In the genomic region with DNA sequence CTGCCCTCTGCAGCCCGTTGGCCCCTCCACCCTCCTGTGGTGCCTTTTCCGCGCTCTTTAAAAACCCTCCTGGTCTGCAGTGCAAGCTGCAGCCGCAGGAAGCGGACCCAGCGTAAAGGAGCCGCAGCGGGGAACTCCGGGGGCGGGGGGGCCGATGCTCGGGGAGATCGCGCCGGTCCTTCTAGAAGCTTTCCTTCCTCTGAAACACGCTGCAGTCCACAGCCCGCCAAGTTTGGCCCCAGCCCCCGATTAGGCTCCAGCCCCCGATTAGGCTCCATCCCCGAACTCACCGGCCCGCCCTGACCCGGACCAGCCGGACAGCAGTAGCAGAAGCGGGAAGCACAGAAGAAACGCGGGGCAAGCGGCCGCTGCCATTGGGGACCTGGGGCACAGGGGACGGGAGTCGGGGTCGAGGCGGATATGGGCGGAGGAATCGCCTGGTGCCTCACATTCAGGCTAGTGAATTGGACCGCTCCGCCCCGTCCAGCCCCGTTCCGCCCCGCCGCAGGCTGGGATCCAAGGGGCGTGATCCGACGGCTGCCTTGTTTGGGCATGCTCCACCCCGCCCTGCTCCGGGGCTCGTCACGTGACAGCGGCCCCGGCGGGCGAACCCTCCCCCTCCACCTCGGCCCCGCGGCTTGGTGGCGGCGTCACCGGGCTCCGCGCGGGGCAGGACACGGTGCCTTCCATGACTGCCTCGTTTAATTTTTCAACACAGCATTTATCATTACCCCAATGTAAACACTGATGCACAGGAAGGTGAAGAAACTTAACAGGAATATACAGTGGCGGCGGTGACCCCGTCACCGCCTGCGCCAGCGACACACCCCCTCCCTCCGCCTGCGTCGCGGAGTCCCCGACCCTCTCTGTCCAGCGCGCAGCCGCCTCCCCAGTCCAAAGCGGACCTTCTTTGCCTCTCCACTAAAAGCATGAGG, we compare ENCODE assay signal across 8 cellular contexts. TPM values are rescaled to one million over a fixed set of nuclear protein-coding genes. Genes with fewer than 3 reads are reported as not detected.
DNase-seq lines count a peak whose midpoint lies in the region; ATAC-seq lines count a peak whose summit lies in the region.

No MANE protein-coding gene starts in this region.

- no peak overlapping the region for H3K27ac ChIP-seq in esophagus (ENCODE audit: low read depth in 2 of 2, low read length in 1 of 2)
- H3K27ac ChIP-seq in mucosa of rectum (ENCODE audit: low read depth in 2 of 2, low read length in 2 of 2), result no peak overlapping the region

- 0 to 1% methylated on average over 79 of the region's 79 CpGs for WGBS in esophagus, 2 donors

- peak; percentile 71 for ATAC-seq in GM21526 (IDR thresholded peaks at IDR 0.05; ENCODE audit: low FRiP score, unreplicated experiment)

- H3K9me3 ChIP-seq in esophagus (ENCODE audit: control insufficient read depth in 2 of 2, insufficient read depth in 1 of 2, low read depth in 1 of 2, low read length in 1 of 2) (no peaks in the 10 kb centered on the region), mucosa of rectum (ENCODE audit: control insufficient read depth in 2 of 2, low read length in 2 of 2) (no peaks in the 10 kb centered on the region)

- peak overlapping the region in 1 of 2 donors; percentile 60 for H3K9ac ChIP-seq in mucosa of rectum (ENCODE audit: low read depth in 1 of 2, low read length in 2 of 2)

- DNase-seq in D341Med (ENCODE audit: low spot score) (peak; percentile 95), HuH-7.5 (ENCODE audit: low spot score) (peak; percentile 96), OCI-M1 (lab: John Stamatoyannopoulos, UW) (peak; percentile 96), activated T-cell treated with anti-CD3 and anti-CD28 coated beads for 4 hours (peak; percentile 79)
- DNase-seq in stimulated activated CD8-positive, alpha-beta memory T cell treated with anti-CD3 and anti-CD28 coated beads, Interleukin-4, amount 100 ng/mL, for 1 hour (ENCODE audit: low read depth in 2 of 2, low spot score in 1 of 2), result peak; percentile 64 to 81

- H3K36me3 ChIP-seq in esophagus (ENCODE audit: control insufficient read depth in 2 of 2, insufficient read depth in 2 of 2, low read length in 1 of 2), result no peaks in the 10 kb centered on the region
- H3K36me3 ChIP-seq in mucosa of rectum (ENCODE audit: control insufficient read depth in 2 of 2, insufficient read depth in 2 of 2, low read length in 2 of 2), result no peaks in the 10 kb centered on the region

- H3K4me3 ChIP-seq in esophagus (ENCODE audit: low read depth in 1 of 2, low read length in 2 of 2) (peak overlapping the region; percentile 57 to 62), mucosa of rectum (ENCODE audit: low read length in 2 of 2) (peak overlapping the region; percentile 72 to 87)

- H3K27me3 ChIP-seq in esophagus (ENCODE audit: control insufficient read depth in 1 of 2, insufficient read depth in 2 of 2, low read length in 2 of 2) (no peaks in the 10 kb centered on the region), mucosa of rectum (ENCODE audit: control insufficient read depth in 2 of 2, insufficient read depth in 2 of 2, low read length in 2 of 2) (peaks cover 22 to 27% of the 10 kb centered on the region in 2 donors)

- H3K4me1 ChIP-seq in esophagus (ENCODE audit: control insufficient read depth in 2 of 2, insufficient read depth in 2 of 2, low read length in 1 of 2) (peaks cover 0 to 6% of the 10 kb centered on the region in 2 donors), mucosa of rectum (ENCODE audit: control insufficient read depth in 2 of 2, insufficient read depth in 2 of 2, low read length in 2 of 2) (peaks cover 2 to 4% of the 10 kb centered on the region in 2 donors)

RNA-seq across cellular contexts. Expression of a gene that starts 20.3 kb away (rescaled TPM):
- polyA plus RNA-seq in esophagus, result 10 to 100 TPM; 33.9 to 75.3 TPM

RNA-seq across cellular contexts. Expression of a gene that starts 41.3 kb away (rescaled TPM):
- polyA plus RNA-seq in esophagus, result under 1 TPM; 0.04 to 0.31 TPM
